ENCODE assay signal across 8 cellular contexts in genomic region chr4:13484045-13484748, GRCh38. TPM values are rescaled to one million over a fixed set of nuclear protein-coding genes. Genes with fewer than 3 reads are reported as not detected.
DNase-seq lines count a peak whose midpoint lies in the region; ATAC-seq and TF ChIP-seq lines count a peak whose summit lies in the region.

RAB28 (minus strand) TSS chr4:13484340.

- peaks cover 4% of the 10 kb centered on the region; the same call in 1 of the 2 replicates for H3F3A ChIP-seq in MM.1S (ENCODE audit: insufficient read depth, low read length)

- H3K27me3 Mint-ChIP-seq in natural killer cell treated with Interleukin-12 subunit alpha and Interleukin-12 subunit beta and Interleukin-15 and Interleukin-18, amount 100 ng/mL, for 72 hours: peaks cover 14 to 17% of the 10 kb centered on the region in 2 donors

- H3K4me1 ChIP-seq in MM.1S (ENCODE audit: low read length): peaks cover 27% of the 10 kb centered on the region

- H2AFZ ChIP-seq in MM.1S (ENCODE audit: low read length): peak within 1 kb of the TSS; percentile 90

- H3K36me3 Mint-ChIP-seq in natural killer cell treated with Interleukin-12 subunit alpha and Interleukin-12 subunit beta and Interleukin-15 and Interleukin-18, amount 100 ng/mL, for 72 hours: no peaks in the 10 kb centered on the region

- peak within 1 kb of the TSS; percentile 93 to 96 for H3K27ac Mint-ChIP-seq in natural killer cell treated with Interleukin-12 subunit alpha and Interleukin-12 subunit beta and Interleukin-15 and Interleukin-18, amount 100 ng/mL, for 72 hours

- no peaks in the 10 kb centered on the region for H3K36me3 ChIP-seq in MM.1S (replicated peaks; ENCODE audit: insufficient read depth, low read length)

- H3K4me3 ChIP-seq in MM.1S (ENCODE audit: low read length) (peak within 1 kb of the TSS; percentile 90), fibroblast of pulmonary artery (replicated peaks; ENCODE audit: low read depth, low read length) (peak within 1 kb of the TSS; percentile 75)

- H3K9me2 ChIP-seq in MM.1S (replicated peaks; ENCODE audit: insufficient read depth, low read length): no peaks in the 10 kb centered on the region

- peak; percentile 96 for DNase-seq in G401 (ENCODE audit: low spot score)
- DNase-seq in HCEC 1CT: peak; percentile 83
- peak; percentile 94 for DNase-seq in MM.1S
- DNase-seq in SHP77 treated with DMSO at 0.1 percent for 48 hours (lab: John Stamatoyannopoulos, UW): peak; percentile 29
- DNase-seq in activated effector memory CD4-positive, alpha-beta T cell treated with anti-CD3 and anti-CD28 coated beads, Interleukin-2, amount 50 U/mL, for 16 hours: peak; percentile 97
- DNase-seq in fibroblast of pulmonary artery (ENCODE audit: low read depth): peak; percentile 96
- peak; percentile 94 for DNase-seq in natural killer cell treated with Interleukin-12 subunit alpha and Interleukin-12 subunit beta and Interleukin-15 and Interleukin-18, amount 100 ng/mL, for 72 hours (ENCODE audit: low spot score)
- peak; percentile 90 for DNase-seq in stimulated activated naive CD4-positive, alpha-beta T cell treated with Interleukin-2 at 50 U/mL for 16 hours (lab: John Stamatoyannopoulos, UW)

- no peaks in the 10 kb centered on the region for H3K9me3 ChIP-seq in MM.1S (replicated peaks; ENCODE audit: insufficient read depth, low read length)

- no peaks in the 10 kb centered on the region for H3K9me3 Mint-ChIP-seq in natural killer cell treated with Interleukin-12 subunit alpha and Interleukin-12 subunit beta and Interleukin-15 and Interleukin-18, amount 100 ng/mL, for 72 hours

- no peaks in the 10 kb centered on the region for H3K27me3 ChIP-seq in MM.1S (replicated peaks; ENCODE audit: insufficient read depth, low read length)

- ATAC-seq in natural killer cell treated with Interleukin-12 subunit alpha and Interleukin-12 subunit beta and Interleukin-15 and Interleukin-18, amount 100 ng/mL, for 72 hours: peak; percentile 97 to 98

- peaks cover 47% of the 10 kb centered on the region for H3K79me2 ChIP-seq in MM.1S (ENCODE audit: low read length)

- H4K20me1 ChIP-seq in MM.1S (ENCODE audit: insufficient read depth, low read length): no peaks in the 10 kb centered on the region

- peaks cover 19 to 23% of the 10 kb centered on the region in 2 donors for H3K4me1 Mint-ChIP-seq in natural killer cell treated with Interleukin-12 subunit alpha and Interleukin-12 subunit beta and Interleukin-15 and Interleukin-18, amount 100 ng/mL, for 72 hours (ENCODE audit: low read depth in 2 of 2)

- in situ Hi-C loops in G401 (cut with HindIII; ENCODE audit: low sequenced_read_pairs): no loop called here

- TF ChIP-seq CTCF in MM.1S (IDR thresholded peaks at IDR 0.05; ENCODE audit: low read length) (no peak), fibroblast of pulmonary artery (IDR thresholded peaks at IDR 0.05; ENCODE audit: low read length, missing control alignments) (no peak)

- H3K4me3 Mint-ChIP-seq in natural killer cell treated with Interleukin-12 subunit alpha and Interleukin-12 subunit beta and Interleukin-15 and Interleukin-18, amount 100 ng/mL, for 72 hours: peak within 1 kb of the TSS; percentile 94

- H3K9ac ChIP-seq in MM.1S (ENCODE audit: low read length): peak within 1 kb of the TSS; percentile 93

- peak within 1 kb of the TSS; percentile 76 for H3K27ac ChIP-seq in MM.1S (ENCODE audit: low read length)

- peak within 1 kb of the TSS; percentile 77 for H3K4me2 ChIP-seq in MM.1S (ENCODE audit: low read depth, low read length)

RNA-seq across cellular contexts. Expression of gene RAB28, which starts in this region (rescaled TPM):
- 22.0 and 36.8 TPM in 2 replicates for total RNA-seq in G401 (2014; rRNA removed; shearing (Covaris generic))
- 10 to 100 TPM; 16.7 to 17.7 TPM for total RNA-seq in natural killer cell treated with Interleukin-12 subunit alpha and Interleukin-12 subunit beta and Interleukin-15 and Interleukin-18, amount 100 ng/mL, for 72 hours

Comparison
In these comparisons a context has a peak if more than half of its experiments do, and no peak if none do; other contexts are left out.
1. Peak in every context shown above with its lines: DNase-seq, ATAC-seq, H3K4me3 ChIP-seq and H3K27ac ChIP-seq.
2. DNase-seq: peak in every context shown above with its lines; median percentile 97 in activated effector memory CD4-positive, alpha-beta T cell treated with anti-CD3 and anti-CD28 coated beads, Interleukin-2, amount 50 U/mL, for 16 hours; 96 in G401; 96 in fibroblast of pulmonary artery; 94 in MM.1S; 94 in natural killer cell treated with Interleukin-12 subunit alpha and Interleukin-12 subunit beta and Interleukin-15 and Interleukin-18, amount 100 ng/mL, for 72 hours; 90 in stimulated activated naive CD4-positive, alpha-beta T cell treated with Interleukin-2 at 50 U/mL for 16 hours; 83 in HCEC 1CT; 29 in SHP77 treated with DMSO at 0.1 percent for 48 hours.